2 cellular contexts compared by ENCODE assay signal in genomic region chr4:48985976-48986653, GRCh38.
TF ChIP-seq lines count a peak whose summit lies in the region.

CWH43 (plus strand) TSS chr4:48986275; CDS start chr4:48986430, 155 bp downstream.

TF ChIP-seq in liver, 16 proteins besides CTCF, POLR2A, EP300 and RAD21 (continued from another document):
- TF ChIP-seq REST (IDR thresholded peaks at IDR 0.05) = no peak
- no peak for TF ChIP-seq TAF1 (conservative IDR thresholded peaks at IDR 0.05)
- TF ChIP-seq HNF4A (conservative IDR thresholded peaks at IDR 0.05) = no peak
- no peak for TF ChIP-seq ATF3 (IDR thresholded peaks at IDR 0.05)
- TF ChIP-seq GABPA (IDR thresholded peaks at IDR 0.05 in 1 of 2, conservative IDR thresholded peaks at IDR 0.05 in 1 of 2) = no peak
- no peak for TF ChIP-seq RXRA (IDR thresholded peaks at IDR 0.05)
- no peak for TF ChIP-seq NR2F2 (IDR thresholded peaks at IDR 0.05)
- no peak for TF ChIP-seq YY1 (IDR thresholded peaks at IDR 0.05)

TF ChIP-seq in HepG2, 621 proteins besides CTCF, POLR2A, EP300 and RAD21 (continued from another document):
- no peak for TF ChIP-seq HOMEZ (CRISPR knock-in tag; IDR thresholded peaks at IDR 0.05; ENCODE audit: low read depth)
- no peak for TF ChIP-seq ZNF639 (CRISPR knock-in tag; conservative IDR thresholded peaks at IDR 0.05)
- no peak for TF ChIP-seq USF2 (IDR thresholded peaks at IDR 0.05; ENCODE audit: low read depth, low read length)
- TF ChIP-seq USF2 (CRISPR knock-in tag; IDR thresholded peaks at IDR 0.05; ENCODE audit: borderline replicate concordance) = no peak
- TF ChIP-seq FOXO4 (CRISPR knock-in tag; conservative IDR thresholded peaks at IDR 0.05) = no peak
- no peak for TF ChIP-seq PHF20 (CRISPR knock-in tag; IDR thresholded peaks at IDR 0.05)
- TF ChIP-seq NCOA1 (CRISPR knock-in tag; IDR thresholded peaks at IDR 0.05) = no peak
- no peak for TF ChIP-seq ZFP41 (CRISPR knock-in tag; IDR thresholded peaks at IDR 0.05; ENCODE audit: borderline replicate concordance)
- TF ChIP-seq RXRA (CRISPR knock-in tag; IDR thresholded peaks at IDR 0.05) = no peak
- TF ChIP-seq EED (CRISPR knock-in tag; IDR thresholded peaks at IDR 0.05) = no peak
- TF ChIP-seq ZNF710 (CRISPR knock-in tag; IDR thresholded peaks at IDR 0.05; ENCODE audit: borderline replicate concordance) = no peak
- TF ChIP-seq ZNF614 (CRISPR knock-in tag; IDR thresholded peaks at IDR 0.05; ENCODE audit: borderline replicate concordance) = no peak
- TF ChIP-seq SNRNP70 (IDR thresholded peaks at IDR 0.05; ENCODE audit: low read depth, low read length) = no peak
- no peak for TF ChIP-seq JUN (CRISPR knock-in tag; IDR thresholded peaks at IDR 0.05)
- no peak for TF ChIP-seq ZNF124 (CRISPR knock-in tag; IDR thresholded peaks at IDR 0.05)
- no peak for TF ChIP-seq ZNF740 (CRISPR knock-in tag; IDR thresholded peaks at IDR 0.05)
- TF ChIP-seq MTF1 (CRISPR knock-in tag; IDR thresholded peaks at IDR 0.05) = no peak
- TF ChIP-seq ZNF704 (CRISPR knock-in tag; IDR thresholded peaks at IDR 0.05; ENCODE audit: borderline replicate concordance) = no peak
- TF ChIP-seq ZMAT3 (CRISPR knock-in tag; conservative IDR thresholded peaks at IDR 0.05) = no peak
TF ChIP-seq in HepG2: peak in this region for 0.
